In the genomic region with DNA sequence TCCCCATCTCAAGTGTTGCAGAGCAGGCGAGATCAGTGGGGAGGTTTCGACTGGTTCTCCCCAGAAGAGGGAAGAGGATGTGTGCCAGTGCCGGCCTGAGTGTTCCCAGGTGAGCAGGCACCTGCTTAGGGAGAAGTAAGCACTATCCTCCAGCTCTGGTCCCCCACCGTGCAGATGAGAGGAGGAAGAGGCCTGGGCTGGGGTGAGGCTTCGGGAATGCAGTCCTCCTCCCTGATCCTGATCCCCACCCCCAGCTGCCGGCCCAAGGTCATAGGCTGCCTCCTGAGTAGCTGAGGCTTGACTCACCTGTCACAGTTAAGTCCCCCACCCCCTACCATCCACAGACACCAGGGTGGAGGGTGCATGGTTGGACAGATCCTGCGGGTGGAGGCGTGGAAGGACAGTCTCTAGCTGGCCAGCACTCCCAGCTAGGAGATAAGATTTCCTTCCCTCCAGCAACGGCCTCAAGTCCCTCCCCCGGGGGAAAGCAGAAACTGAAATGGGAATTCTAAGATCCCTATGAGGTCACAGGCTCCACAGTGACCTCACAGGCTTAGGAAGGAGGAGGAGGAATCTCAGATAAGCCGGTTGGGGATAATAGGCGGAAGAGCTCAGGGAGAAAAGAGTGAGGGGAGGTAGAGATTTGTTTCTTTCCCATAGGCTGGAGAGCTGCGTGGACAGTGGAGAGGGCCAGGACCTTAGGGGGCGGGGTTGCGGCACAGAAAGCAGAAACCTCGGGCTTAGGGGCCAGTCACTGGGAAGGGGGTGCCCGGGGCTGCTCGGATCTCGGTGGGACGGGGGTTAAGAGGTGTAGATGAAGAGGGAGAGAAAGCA, we compare ENCODE assay signal across 9 cellular contexts. TPM values are rescaled to one million over a fixed set of nuclear protein-coding genes. Genes with fewer than 3 reads are reported as not detected.
DNase-seq lines count a peak whose midpoint lies in the region; ATAC-seq and TF ChIP-seq lines count a peak whose summit lies in the region.
"Had no signal": no experiment of that assay in that cellular context is flagged by ENCODE, and none has a peak within 500 bp of the region (broad histone marks: within the 10 kb centered on the region; RNA-seq: fewer than 3 reads in every experiment).

No MANE protein-coding gene starts in this region.

- H3K14ac ChIP-seq in mesenchymal stem cell (ENCODE audit: low read length in 2 of 2) = peak overlapping the region in 1 of 2 experiments; percentile 64

- H3K36me3 ChIP-seq in OCI-LY7 (ENCODE audit: insufficient read depth, low read length) = peaks cover 30% of the 10 kb centered on the region
- peaks cover 21 to 27% of the 10 kb centered on the region in 2 donors for H3K36me3 ChIP-seq in duodenal mucosa (ENCODE audit: control insufficient read depth in 1 of 2, insufficient read depth in 2 of 2, low read length in 2 of 2)
- H3K36me3 ChIP-seq in mesenchymal stem cell (ENCODE audit: control insufficient read depth in 1 of 2, insufficient read depth in 2 of 2, low read depth in 1 of 2, low read length in 2 of 2) = peaks cover 28 to 32% of the 10 kb centered on the region in 2 experiments

- H3K27ac ChIP-seq in OCI-LY7 (ENCODE audit: low read depth, low read length, poor library complexity, severe bottlenecking) (peak overlapping the region; percentile 92), duodenal mucosa (ENCODE audit: low read depth, low read length) (peak overlapping the region; percentile 99), mesenchymal stem cell (ENCODE audit: low read length, poor library complexity, severe bottlenecking) (peak overlapping the region; percentile 96)

- H2BK12ac ChIP-seq in mesenchymal stem cell (ENCODE audit: low read length in 2 of 2) = peak overlapping the region; percentile 81 to 95

- peaks cover 26% of the 10 kb centered on the region for H3K4me1 Mint-ChIP-seq in activated CD8-positive, alpha-beta memory T cell treated with anti-CD3 and anti-CD28 coated beads, Interleukin-2, amount 10 ng/mL, durations not matched to agents 7 days and 5 days
- H3K4me1 Mint-ChIP-seq in type B pancreatic cell (ENCODE audit: unreplicated experiment) = peaks cover 23% of the 10 kb centered on the region

- no peaks in the 10 kb centered on the region for H3K27me3 Mint-ChIP-seq in activated CD8-positive, alpha-beta memory T cell treated with anti-CD3 and anti-CD28 coated beads, Interleukin-2, amount 10 ng/mL, durations not matched to agents 7 days and 5 days
- peaks cover 3% of the 10 kb centered on the region for H3K27me3 Mint-ChIP-seq in type B pancreatic cell

- H3K4me3 ChIP-seq in OCI-LY7 (ENCODE audit: low read depth, low read length, poor library complexity, severe bottlenecking) (peak overlapping the region; percentile 91), duodenal mucosa (ENCODE audit: low read depth in 1 of 2, low read length in 2 of 2) (peak overlapping the region; percentile 89 to 94), mesenchymal stem cell (ENCODE audit: insufficient read depth in 1 of 2, low read depth in 1 of 2, low read length in 2 of 2) (peak overlapping the region; percentile 96 to 99)

- no peak overlapping the region for H2BK5ac ChIP-seq in mesenchymal stem cell (ENCODE audit: low read depth, low read length, poor library complexity, severe bottlenecking)

- H3K9ac ChIP-seq in duodenal mucosa (ENCODE audit: low read depth in 1 of 2, low read length in 2 of 2) = peak overlapping the region; percentile 69 to 91
- peak overlapping the region; percentile 95 for H3K9ac ChIP-seq in mesenchymal stem cell (ENCODE audit: low read length)

- peak overlapping the region; percentile 91 for H4K8ac ChIP-seq in mesenchymal stem cell (ENCODE audit: low read length)

- peak overlapping the region in 1 of 2 experiments; percentile 79 for H3K23ac ChIP-seq in mesenchymal stem cell (ENCODE audit: low read length in 2 of 2)

- CTCF ChIA-PET in activated CD8-positive, alpha-beta memory T cell treated with anti-CD3 and anti-CD28 coated beads, Interleukin-2, amount 10 ng/mL, durations not matched to agents 7 days and 5 days (lab: Charles Lee) = interaction anchor here (0.7 to 11.9 kb wide), 22 partner anchors 14 to 267 kb away, joined by 3 to 154 read pairs (median 6); a partner anchor contains a TSS
- CTCF ChIA-PET in OCI-LY7 (lab: Charles Lee; ENCODE audit: unreplicated experiment) = interaction anchor here (1.6 kb wide), 1 partner anchor 134 kb away, joined by 12 read pairs; no protein-coding TSS in a partner anchor

- H2BK120ac ChIP-seq in mesenchymal stem cell (ENCODE audit: low read depth, low read length) = peak overlapping the region; percentile 91

- TSS peak; percentile 60 for BruUV-seq in OCI-LY7 (replicated peaks; lab: Mats Ljungman, UMichigan)

- H4K20me1 ChIP-seq in OCI-LY7 (ENCODE audit: insufficient read depth, low read length) = no peaks in the 10 kb centered on the region

- H3K27ac Mint-ChIP-seq in activated CD8-positive, alpha-beta memory T cell treated with anti-CD3 and anti-CD28 coated beads, Interleukin-2, amount 10 ng/mL, durations not matched to agents 7 days and 5 days = peak overlapping the region; percentile 97
- H3K27ac Mint-ChIP-seq in type B pancreatic cell = peak overlapping the region; percentile 99

- peak overlapping the region; percentile 90 to 96 for H3K4ac ChIP-seq in mesenchymal stem cell (ENCODE audit: low read depth in 1 of 2, low read length in 2 of 2)

- peak overlapping the region; percentile 98 for H3K4me3 Mint-ChIP-seq in activated CD8-positive, alpha-beta memory T cell treated with anti-CD3 and anti-CD28 coated beads, Interleukin-2, amount 10 ng/mL, durations not matched to agents 7 days and 5 days
- H3K4me3 Mint-ChIP-seq in type B pancreatic cell = peak overlapping the region; percentile 97

- peaks cover 3% of the 10 kb centered on the region for H3K36me3 Mint-ChIP-seq in activated CD8-positive, alpha-beta memory T cell treated with anti-CD3 and anti-CD28 coated beads, Interleukin-2, amount 10 ng/mL, durations not matched to agents 7 days and 5 days
- H3K36me3 Mint-ChIP-seq in type B pancreatic cell = no peaks in the 10 kb centered on the region

- DNase-seq in activated CD8-positive, alpha-beta memory T cell treated with anti-CD3 and anti-CD28 coated beads, Interleukin-2, amount 10 ng/mL, durations not matched to agents 7 days and 5 days = peak; percentile 51
- DNase-seq in activated CD8-positive, alpha-beta memory T cell treated with anti-CD3 and anti-CD28 coated beads, Interleukin-2, amount 50 U/mL, for 48 hours = no peak
- DNase-seq in OCI-LY7 (ENCODE audit: low spot score) = peak; percentile 35
- DNase-seq in mesenchymal stem cell = peak; percentile 98
- no peak for DNase-seq in type B pancreatic cell (ENCODE audit: extremely low spot score, unreplicated experiment)

- no peaks in the 10 kb centered on the region for H3K27me3 ChIP-seq in duodenal mucosa (ENCODE audit: control insufficient read depth in 1 of 2, insufficient read depth in 2 of 2, low read length in 2 of 2)
- H3K27me3 ChIP-seq in mesenchymal stem cell (ENCODE audit: control insufficient read depth in 1 of 2, insufficient read depth in 1 of 2, low read length in 2 of 2) = peaks cover 0 to 7% of the 10 kb centered on the region in 2 experiments

- TF ChIP-seq CTCF in OCI-LY7 (conservative IDR thresholded peaks at IDR 0.05; ENCODE audit: low read length) = no peak
- no peak for TF ChIP-seq CTCF in type B pancreatic cell (conservative IDR thresholded peaks at IDR 0.05)

- H3K4me2 ChIP-seq in OCI-LY7 (ENCODE audit: low read length) (peak overlapping the region; percentile 98), mesenchymal stem cell (ENCODE audit: low read length, poor library complexity, severe bottlenecking) (peak overlapping the region; percentile 90)

- H3K9me3 ChIP-seq in OCI-LY7 (ENCODE audit: low read length) = no peaks in the 10 kb centered on the region
- no peaks in the 10 kb centered on the region for H3K9me3 ChIP-seq in duodenal mucosa (ENCODE audit: control insufficient read depth in 1 of 2, low read length in 2 of 2)
- no peaks in the 10 kb centered on the region for H3K9me3 ChIP-seq in mesenchymal stem cell (ENCODE audit: control insufficient read depth, low read length)

- H3K4me1 ChIP-seq in OCI-LY7 (ENCODE audit: insufficient read depth, low read length, poor library complexity, severe bottlenecking) (peaks cover 29% of the 10 kb centered on the region), duodenal mucosa (ENCODE audit: control insufficient read depth in 1 of 2, insufficient read depth in 2 of 2, low read length in 2 of 2) (peaks cover 27 to 29% of the 10 kb centered on the region in 2 donors), mesenchymal stem cell (ENCODE audit: control insufficient read depth, insufficient read depth, low read depth, low read length) (peaks cover 29% of the 10 kb centered on the region)

- ATAC-seq in activated CD8-positive, alpha-beta memory T cell treated with anti-CD3 and anti-CD28 coated beads, Interleukin-2, amount 10 ng/mL, durations not matched to agents 7 days and 5 days = no peak
- ATAC-seq in GM21619 (IDR thresholded peaks at IDR 0.05; ENCODE audit: unreplicated experiment) (no peak), GM18519 (IDR thresholded peaks at IDR 0.05; ENCODE audit: low FRiP score, unreplicated experiment) (no peak)

- H2BK15ac ChIP-seq in mesenchymal stem cell (ENCODE audit: low read depth, poor library complexity, severe bottlenecking) = peak overlapping the region; percentile 67

- peaks cover 18% of the 10 kb centered on the region; the same call in 1 of the 2 replicates for H3K79me2 ChIP-seq in OCI-LY7 (ENCODE audit: insufficient read depth, low read depth, low read length)

- intact Hi-C loops in OCI-LY7 (cut with micrococcal nuclease; ENCODE audit: unreplicated experiment) = no loop called here

- POLR2A ChIA-PET in OCI-LY7 (lab: Charles Lee) = interaction anchor here (0.6 to 3.1 kb wide), 16 partner anchors 10 to 306 kb away, joined by 3 to 13 read pairs (median 4); a partner anchor contains a TSS

- H2AFZ ChIP-seq in OCI-LY7 (ENCODE audit: low read length) (no peak overlapping the region), mesenchymal stem cell (ENCODE audit: low read depth, low read length) (no peak overlapping the region)

- no peak overlapping the region for H2AK5ac ChIP-seq in mesenchymal stem cell (ENCODE audit: low read length, severe bottlenecking)

- H3K9me3 Mint-ChIP-seq in activated CD8-positive, alpha-beta memory T cell treated with anti-CD3 and anti-CD28 coated beads, Interleukin-2, amount 10 ng/mL, durations not matched to agents 7 days and 5 days (ENCODE audit: low read depth) = no peaks in the 10 kb centered on the region
- H3K9me3 Mint-ChIP-seq in type B pancreatic cell = no peaks in the 10 kb centered on the region

- peaks cover 13% of the 10 kb centered on the region for H3K79me1 ChIP-seq in mesenchymal stem cell (replicated peaks; ENCODE audit: low read length, poor library complexity, severe bottlenecking)

- peak overlapping the region; percentile 88 to 97 for H3K18ac ChIP-seq in mesenchymal stem cell (ENCODE audit: low read depth in 1 of 2, low read length in 2 of 2)

- peak overlapping the region; percentile 92 for H4K91ac ChIP-seq in mesenchymal stem cell (ENCODE audit: low read length)

- WGBS in mesenchymal stem cell = 2% methylated on average over 16 of the region's 20 CpGs

- H3K9me2 ChIP-seq in OCI-LY7 (ENCODE audit: insufficient read depth, low read length) = no peaks in the 10 kb centered on the region

RNA-seq across cellular contexts. Expression of a gene that starts 1.0 kb away (rescaled TPM):
- 100 to 1,000 TPM; 155 to 178 TPM for total RNA-seq in activated CD8-positive, alpha-beta memory T cell treated with anti-CD3 and anti-CD28 coated beads, Interleukin-2, amount 10 ng/mL, durations not matched to agents 7 days and 5 days
- 30.3 and 39.2 TPM in 2 replicates for total RNA-seq in OCI-LY7 (2014; rRNA removed; shearing (Covaris generic))
- 72.0 and 75.5 TPM in 2 replicates for total RNA-seq in OCI-LY7 (2022)
- polyA plus RNA-seq in mesenchymal stem cell (2013, experiment 1 of 2) = 72.6 TPM
- 68.0 TPM for polyA plus RNA-seq in mesenchymal stem cell (2013, experiment 2 of 2)
- 64.5 and 66.7 TPM in 2 replicates for total RNA-seq in type B pancreatic cell (ENCODE audit: low replicate concordance)

RNA-seq across cellular contexts. Expression of a gene that starts 1.2 kb away (rescaled TPM):
- total RNA-seq in activated CD8-positive, alpha-beta memory T cell treated with anti-CD3 and anti-CD28 coated beads, Interleukin-2, amount 10 ng/mL, durations not matched to agents 7 days and 5 days = 1 to 10 TPM in 1 of 2 experiments, under 1 TPM in 1; 0.80 to 1.3 TPM
- 0.16 TPM in 1 of 2 replicates, not detected in the other for total RNA-seq in OCI-LY7 (2014; rRNA removed; shearing (Covaris generic))
- total RNA-seq in OCI-LY7 (2022) = 1.2 and 1.7 TPM in 2 replicates
- 0.37 TPM for polyA plus RNA-seq in mesenchymal stem cell (2013, experiment 1 of 2)
- 0.33 TPM for polyA plus RNA-seq in mesenchymal stem cell (2013, experiment 2 of 2)
- 0.76 and 0.77 TPM in 2 replicates for total RNA-seq in type B pancreatic cell (ENCODE audit: low replicate concordance)
- total RNA-seq: glomerular endothelial cell had no signal

RNA-seq across cellular contexts. Expression of a gene that starts 11.2 kb away (rescaled TPM):
- 10 to 100 TPM; 18.2 to 26.3 TPM for total RNA-seq in activated CD8-positive, alpha-beta memory T cell treated with anti-CD3 and anti-CD28 coated beads, Interleukin-2, amount 10 ng/mL, durations not matched to agents 7 days and 5 days
- total RNA-seq in OCI-LY7 (2014; rRNA removed; shearing (Covaris generic)) = 1.2 and 1.5 TPM in 2 replicates
- total RNA-seq in OCI-LY7 (2022) (12.7 and 14.0 TPM in 2 replicates), type B pancreatic cell (ENCODE audit: low replicate concordance) (3.1 and 5.6 TPM in 2 replicates)
- polyA plus RNA-seq in mesenchymal stem cell (2013, experiment 1 of 2) = 1.9 TPM
- 1.4 TPM for polyA plus RNA-seq in mesenchymal stem cell (2013, experiment 2 of 2)

RNA-seq across cellular contexts. Expression of a gene that starts 17.3 kb away (rescaled TPM):
- 10 to 100 TPM in 1 of 2 experiments, 1 to 10 TPM in 1; 9.2 to 11.6 TPM for total RNA-seq in activated CD8-positive, alpha-beta memory T cell treated with anti-CD3 and anti-CD28 coated beads, Interleukin-2, amount 10 ng/mL, durations not matched to agents 7 days and 5 days
- 8.8 and 27.6 TPM in 2 replicates for total RNA-seq in OCI-LY7 (2014; rRNA removed; shearing (Covaris generic))
- total RNA-seq in OCI-LY7 (2022) (32.3 and 38.3 TPM in 2 replicates), type B pancreatic cell (ENCODE audit: low replicate concordance) (11.6 and 152 TPM in 2 replicates)
- 255 TPM for polyA plus RNA-seq in mesenchymal stem cell (2013, experiment 1 of 2)
- polyA plus RNA-seq in mesenchymal stem cell (2013, experiment 2 of 2) = 254 TPM

RNA-seq across cellular contexts. Expression of a gene that starts 27.4 kb away (rescaled TPM):
- 10 to 100 TPM; 22.2 to 28.8 TPM for total RNA-seq in activated CD8-positive, alpha-beta memory T cell treated with anti-CD3 and anti-CD28 coated beads, Interleukin-2, amount 10 ng/mL, durations not matched to agents 7 days and 5 days
- total RNA-seq in OCI-LY7 (2014; rRNA removed; shearing (Covaris generic)) = 7.1 and 12.0 TPM in 2 replicates
- 10.4 and 15.1 TPM in 2 replicates for total RNA-seq in OCI-LY7 (2022)
- 25.6 TPM for polyA plus RNA-seq in mesenchymal stem cell (2013, experiment 1 of 2)
- 23.4 TPM for polyA plus RNA-seq in mesenchymal stem cell (2013, experiment 2 of 2)
- 28.3 and 29.0 TPM in 2 replicates for total RNA-seq in type B pancreatic cell (ENCODE audit: low replicate concordance)

Comparison
In these comparisons a context has a peak if more than half of its experiments do, and no peak if none do; other contexts are left out.
1. DNase-seq: peak in activated CD8-positive, alpha-beta memory T cell treated with anti-CD3 and anti-CD28 coated beads, Interleukin-2, amount 10 ng/mL, durations not matched to agents 7 days and 5 days (single experiment), OCI-LY7 (single experiment) and mesenchymal stem cell (single experiment); none in activated CD8-positive, alpha-beta memory T cell treated with anti-CD3 and anti-CD28 coated beads, Interleukin-2, amount 50 U/mL, for 48 hours (single experiment) and type B pancreatic cell (single experiment).
2. Peak in every context shown above with its lines, with median percentiles within 50 percentile points of each other: H3K27ac ChIP-seq and H3K4me3 ChIP-seq.